ENCODE assay signal across 9 cellular contexts in the genomic region with DNA sequence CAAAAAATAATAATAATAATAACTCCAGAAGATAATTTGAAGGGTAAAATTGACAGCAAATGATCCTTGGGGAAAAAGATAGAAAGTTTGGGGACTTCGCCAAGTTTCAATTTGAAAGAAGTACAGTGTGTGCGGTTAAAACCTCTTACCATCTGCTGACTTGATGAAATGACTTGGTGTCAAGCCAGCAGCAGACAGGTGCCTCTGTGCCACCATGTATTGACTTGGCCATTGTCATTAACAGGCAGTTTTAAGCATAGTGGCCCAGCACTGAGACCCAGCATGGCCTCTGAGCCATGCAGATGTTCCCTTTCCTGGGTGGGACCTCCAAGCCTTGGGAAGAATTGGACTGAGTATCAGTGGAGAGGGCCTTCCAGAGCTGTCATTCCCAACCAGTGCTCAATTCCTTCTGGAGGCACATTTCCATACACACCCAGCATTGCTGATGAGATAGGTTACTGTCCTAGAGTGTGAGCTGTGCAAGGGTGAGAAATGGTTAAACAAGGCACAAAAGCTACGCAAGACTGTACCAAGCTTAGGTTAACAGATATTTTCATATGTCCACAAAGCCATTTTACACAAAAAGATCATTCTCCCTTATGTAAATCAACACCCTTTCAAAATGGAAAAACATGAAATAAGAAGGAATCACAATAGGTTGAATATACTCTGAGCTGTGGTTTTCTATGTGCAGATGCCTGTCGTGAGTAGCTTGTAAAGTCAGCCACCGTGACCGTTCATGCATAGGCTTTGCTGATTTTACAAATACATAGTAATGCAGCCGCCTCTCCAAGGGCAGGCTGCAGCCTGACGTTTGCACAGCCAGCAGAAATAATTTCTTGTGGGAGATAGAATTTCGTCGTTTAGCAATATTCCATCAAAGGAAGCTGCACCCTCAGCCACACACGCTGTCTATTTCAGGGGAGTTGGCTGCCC. TPM values are rescaled to one million over a fixed set of nuclear protein-coding genes. Genes with fewer than 3 reads are reported as not detected.
DNase-seq lines count a peak whose midpoint lies in the region; ATAC-seq, FAIRE-seq and TF ChIP-seq lines count a peak whose summit lies in the region.
"Had no signal": no experiment of that assay in that cellular context is flagged by ENCODE, and none has a peak within 500 bp of the region (broad histone marks: within the 10 kb centered on the region; RNA-seq: fewer than 3 reads in every experiment).

No MANE protein-coding gene starts in this region.

- intact Hi-C loops in testis (cut with DNase I; ENCODE audit: low total_unique reads) = no loop called here

- CTCF ChIA-PET in HEK293 (lab: Yijun Ruan, JAX) = no interaction called here

- 69 to 71% (median 70%) methylated on average over 11 of the region's 11 CpGs for WGBS in small intestine, 3 donors
- WGBS in testis, 2 donors = 60 to 61% methylated on average over 11 of the region's 11 CpGs

- peak; percentile 90 for ATAC-seq in GM18502 (IDR thresholded peaks at IDR 0.05; ENCODE audit: poor library complexity, unreplicated experiment)

- H3K36me3 ChIP-seq in HEK293 (ENCODE audit: control insufficient read depth in 2 of 2, insufficient read depth in 1 of 2, low read length in 2 of 2) (no peaks in the 10 kb centered on the region), small intestine (ENCODE audit: control insufficient read depth in 2 of 2, insufficient read depth in 2 of 2, low read length in 2 of 2) (no peaks in the 10 kb centered on the region), testis (ENCODE audit: low read depth, missing control alignments) (no peaks in the 10 kb centered on the region)

- H3K27ac Mint-ChIP-seq in brain = peak overlapping the region in 3 of 5 experiments; percentile 51 to 79 (median 71)

- TF ChIP-seq CTCF in HEK293 (tag by site-specific recombination; IDR thresholded peaks at IDR 0.05) = no peak
- no peak for TF ChIP-seq CTCF in brain (conservative IDR thresholded peaks at IDR 0.05)
- TF ChIP-seq CTCF in testis (IDR thresholded peaks at IDR 0.05) = no peak

- H3K27me3 ChIP-seq in small intestine (ENCODE audit: control insufficient read depth in 2 of 2, insufficient read depth in 2 of 2, low read length in 2 of 2) (no peaks in the 10 kb centered on the region), testis (no peaks in the 10 kb centered on the region)

- peak; percentile 68 for DNase-seq in NAMALWA (ENCODE audit: low spot score)
- no peak for DNase-seq in SHP77 treated with DMSO at 0.1 percent for 48 hours (lab: John Stamatoyannopoulos, UW)
- no peak for DNase-seq in small intestine
- no peak for DNase-seq in testis
- DNase-seq in GOT3 (lab: John Stamatoyannopoulos, UW) = no peak

- no peaks in the 10 kb centered on the region for H3K9me3 ChIP-seq in HEK293 (ENCODE audit: control insufficient read depth, insufficient read depth, low read depth, low read length)
- H3K9me3 ChIP-seq in small intestine (ENCODE audit: control insufficient read depth, low read depth) = no peaks in the 10 kb centered on the region
- H3K9me3 ChIP-seq in testis = no peaks in the 10 kb centered on the region

- H3K4me1 ChIP-seq in HEK293 (ENCODE audit: control insufficient read depth, insufficient read depth, low read length) (peaks cover 14% of the 10 kb centered on the region), small intestine (ENCODE audit: control insufficient read depth in 2 of 2, insufficient read depth in 1 of 2, low read depth in 1 of 2, low read length in 1 of 2) (no peaks in the 10 kb centered on the region), testis (no peaks in the 10 kb centered on the region)

- POLR2A ChIA-PET in HEK293 (lab: Yijun Ruan, JAX) = interaction anchor here (0.6 kb wide), 1 partner anchor 1500 kb away, joined by 5 read pairs; no protein-coding TSS in a partner anchor

- no peaks in the 10 kb centered on the region for H3K27me3 Mint-ChIP-seq in brain

- H3K27ac ChIP-seq in HEK293 (ENCODE audit: extremely low read depth, low read depth, low read length) = no peak overlapping the region
- H3K27ac ChIP-seq in small intestine (ENCODE audit: low read depth in 1 of 2, low read length in 1 of 2) = no peak overlapping the region
- H3K27ac ChIP-seq in testis = no peak overlapping the region
- H3K27ac ChIP-seq: coronary artery had no signal

- H3K9me3 Mint-ChIP-seq in brain = peaks cover 0 to 5% (median 0%) of the 10 kb centered on the region in 5 experiments

- peaks cover 54% of the 10 kb centered on the region for H3K4me1 Mint-ChIP-seq in brain

- H3K36me3 Mint-ChIP-seq in brain = no peaks in the 10 kb centered on the region

- H3K4me3 Mint-ChIP-seq in brain = peak overlapping the region in 2 of 5 experiments; percentile 0 to 28

- no peak for TF ChIP-seq POLR2A in testis (IDR thresholded peaks at IDR 0.05)

- no peak for FAIRE-seq in small intestine (lab: Jason Lieb, UNC)

- no peak overlapping the region for H3K4me3 ChIP-seq in HEK293 (ENCODE audit: low read depth, low read length)
- no peak overlapping the region for H3K4me3 ChIP-seq in small intestine (ENCODE audit: low read depth in 1 of 2, low read length in 2 of 2)
- H3K4me3 ChIP-seq in testis = no peak overlapping the region
- H3K4me3 ChIP-seq: coronary artery had no signal

TF ChIP-seq in HEK293, 187 proteins besides CTCF, POLR2A, EP300 and RAD21 (continues in another document):
- TF ChIP-seq PRDM1 (tag by site-specific recombination; IDR thresholded peaks at IDR 0.05) (no peak), ZBTB8A (tag by site-specific recombination; IDR thresholded peaks at IDR 0.05) (no peak), ZBTB48 (tag by site-specific recombination; IDR thresholded peaks at IDR 0.05) (no peak), KLF16 (tag by site-specific recombination; IDR thresholded peaks at IDR 0.05) (no peak), ZNF404 (tag by site-specific recombination; IDR thresholded peaks at IDR 0.05) (no peak), ZNF416 (tag by site-specific recombination; IDR thresholded peaks at IDR 0.05) (no peak)
- TF ChIP-seq, protein P1, sequence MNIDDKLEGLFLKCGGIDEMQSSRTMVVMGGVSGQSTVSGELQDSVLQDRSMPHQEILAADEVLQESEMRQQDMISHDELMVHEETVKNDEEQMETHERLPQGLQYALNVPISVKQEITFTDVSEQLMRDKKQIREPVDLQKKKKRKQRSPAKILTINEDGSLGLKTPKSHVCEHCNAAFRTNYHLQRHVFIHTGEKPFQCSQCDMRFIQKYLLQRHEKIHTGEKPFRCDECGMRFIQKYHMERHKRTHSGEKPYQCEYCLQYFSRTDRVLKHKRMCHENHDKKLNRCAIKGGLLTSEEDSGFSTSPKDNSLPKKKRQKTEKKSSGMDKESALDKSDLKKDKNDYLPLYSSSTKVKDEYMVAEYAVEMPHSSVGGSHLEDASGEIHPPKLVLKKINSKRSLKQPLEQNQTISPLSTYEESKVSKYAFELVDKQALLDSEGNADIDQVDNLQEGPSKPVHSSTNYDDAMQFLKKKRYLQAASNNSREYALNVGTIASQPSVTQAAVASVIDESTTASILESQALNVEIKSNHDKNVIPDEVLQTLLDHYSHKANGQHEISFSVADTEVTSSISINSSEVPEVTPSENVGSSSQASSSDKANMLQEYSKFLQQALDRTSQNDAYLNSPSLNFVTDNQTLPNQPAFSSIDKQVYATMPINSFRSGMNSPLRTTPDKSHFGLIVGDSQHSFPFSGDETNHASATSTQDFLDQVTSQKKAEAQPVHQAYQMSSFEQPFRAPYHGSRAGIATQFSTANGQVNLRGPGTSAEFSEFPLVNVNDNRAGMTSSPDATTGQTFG (tag by site-specific recombination; IDR thresholded peaks at IDR 0.05; ENCODE audit: borderline replicate concordance) = no peak
- TF ChIP-seq, protein P2, sequence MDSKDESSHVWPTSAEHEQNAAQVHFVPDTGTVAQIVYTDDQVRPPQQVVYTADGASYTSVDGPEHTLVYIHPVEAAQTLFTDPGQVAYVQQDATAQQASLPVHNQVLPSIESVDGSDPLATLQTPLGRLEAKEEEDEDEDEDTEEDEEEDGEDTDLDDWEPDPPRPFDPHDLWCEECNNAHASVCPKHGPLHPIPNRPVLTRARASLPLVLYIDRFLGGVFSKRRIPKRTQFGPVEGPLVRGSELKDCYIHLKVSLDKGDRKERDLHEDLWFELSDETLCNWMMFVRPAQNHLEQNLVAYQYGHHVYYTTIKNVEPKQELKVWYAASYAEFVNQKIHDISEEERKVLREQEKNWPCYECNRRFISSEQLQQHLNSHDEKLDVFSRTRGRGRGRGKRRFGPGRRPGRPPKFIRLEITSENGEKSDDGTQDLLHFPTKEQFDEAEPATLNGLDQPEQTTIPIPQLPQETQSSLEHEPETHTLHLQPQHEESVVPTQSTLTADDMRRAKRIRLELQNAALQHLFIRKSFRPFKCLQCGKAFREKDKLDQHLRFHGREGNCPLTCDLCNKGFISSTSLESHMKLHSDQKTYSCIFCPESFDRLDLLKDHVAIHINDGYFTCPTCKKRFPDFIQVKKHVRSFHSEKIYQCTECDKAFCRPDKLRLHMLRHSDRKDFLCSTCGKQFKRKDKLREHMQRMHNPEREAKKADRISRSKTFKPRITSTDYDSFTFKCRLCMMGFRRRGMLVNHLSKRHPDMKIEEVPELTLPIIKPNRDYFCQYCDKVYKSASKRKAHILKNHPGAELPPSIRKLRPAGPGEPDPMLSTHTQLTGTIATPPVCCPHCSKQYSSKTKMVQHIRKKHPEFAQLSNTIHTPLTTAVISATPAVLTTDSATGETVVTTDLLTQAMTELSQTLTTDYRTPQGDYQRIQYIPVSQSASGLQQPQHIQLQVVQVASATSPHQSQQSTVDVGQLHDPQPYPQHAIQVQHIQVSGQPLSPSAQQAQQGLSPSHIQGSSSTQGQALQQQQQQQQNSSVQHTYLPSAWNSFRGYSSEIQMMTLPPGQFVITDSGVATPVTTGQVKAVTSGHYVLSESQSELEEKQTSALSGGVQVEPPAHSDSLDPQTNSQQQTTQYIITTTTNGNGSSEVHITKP (tag by site-specific recombination; IDR thresholded peaks at IDR 0.05) = peak; percentile 42; the same call in 1 of the 2 replicates

RNA-seq across cellular contexts. Expression of a gene that starts 59.4 kb away (rescaled TPM):
- polyA plus RNA-seq in brain (ENCODE audit: insufficient read depth, low read depth, low replicate concordance) (10.3 TPM), small intestine (1 to 10 TPM; 7.4 to 10.0 (median 7.5) TPM), testis (ENCODE audit: insufficient read depth, low read depth, low replicate concordance) (44.8 TPM)
- total RNA-seq in testis = 10 to 100 TPM; 55.4 to 68.5 TPM
